Comparison of ENCODE assay signal across 8 cellular contexts in the genomic region with DNA sequence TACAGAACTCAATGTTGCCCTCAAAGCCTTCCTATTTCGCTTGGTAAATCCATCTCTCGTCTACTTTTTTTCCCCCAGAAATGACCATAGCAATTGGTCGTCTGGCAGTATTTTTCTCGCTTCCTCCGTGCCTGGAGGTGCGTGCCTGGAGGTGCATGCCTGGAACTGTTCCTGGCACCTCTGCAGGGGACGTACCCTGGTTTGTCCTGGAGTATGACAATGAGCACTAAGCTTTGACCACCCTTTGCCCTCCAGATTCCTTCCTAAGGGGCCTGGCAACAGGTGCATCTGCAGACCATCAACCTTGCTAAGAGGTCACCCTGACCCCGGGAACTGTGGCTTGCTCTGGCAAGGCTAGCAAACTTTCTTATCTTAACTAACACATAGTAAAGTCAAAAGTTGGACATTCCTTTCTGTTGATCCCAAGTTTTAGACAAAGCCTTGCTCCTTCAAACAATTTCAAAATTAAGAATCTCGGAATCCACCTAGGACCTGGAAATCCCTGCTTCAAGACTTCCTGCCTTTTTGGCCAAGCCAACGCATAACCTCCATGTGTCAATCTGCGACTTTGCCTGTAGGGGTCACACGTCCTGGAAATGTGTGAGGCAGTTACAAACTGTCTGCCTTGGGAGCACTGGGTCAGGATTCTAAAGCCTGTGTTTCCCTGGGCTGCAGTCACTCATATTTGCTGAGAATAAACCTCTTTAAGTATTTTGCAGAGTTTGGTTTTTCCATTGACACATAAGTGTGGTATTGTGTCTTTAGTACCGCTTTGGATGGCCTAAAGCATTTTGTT. TPM values are rescaled to one million over a fixed set of nuclear protein-coding genes. Genes with fewer than 3 reads are reported as not detected.
DNase-seq lines count a peak whose midpoint lies in the region; ATAC-seq, FAIRE-seq and TF ChIP-seq lines count a peak whose summit lies in the region.

No MANE protein-coding gene starts in this region.

- H3K23me2 ChIP-seq in H1 (ENCODE audit: low read depth, low read length), result no peaks in the 10 kb centered on the region

- no peak overlapping the region for H3K56ac ChIP-seq in H1 (replicated peaks; ENCODE audit: insufficient read length, low read depth, low read length)

- no peak overlapping the region for H3K14ac ChIP-seq in H1 (ENCODE audit: insufficient read length)

- TF ChIP-seq CTCF in A549 (IDR thresholded peaks at IDR 0.05), result peak; percentile 34; the same call in 2 of the 3 replicates
- peak; percentile 90 for TF ChIP-seq CTCF in OCI-LY3 (IDR thresholded peaks at IDR 0.05; ENCODE audit: low read depth, low read length)
- TF ChIP-seq CTCF in H1 (IDR thresholded peaks at IDR 0.05; ENCODE audit: control extremely low read depth in 1 of 3, insufficient read depth in 1 of 3, low read depth in 1 of 3, low read length in 3 of 3), result peak; percentile 62 to 90 (median 84)

- no peak overlapping the region for H4K91ac ChIP-seq in H1 (replicated peaks; ENCODE audit: insufficient read length, low read length)

- no peak overlapping the region for H2AK5ac ChIP-seq in H1 (ENCODE audit: low read depth, low read length)

- H3K9me3 Mint-ChIP-seq in naive thymus-derived CD4-positive, alpha-beta T cell, result no peaks in the 10 kb centered on the region

- no peak overlapping the region for H2BK15ac ChIP-seq in H1 (ENCODE audit: low read length)

- TF ChIP-seq POLR2A in A549 (IDR thresholded peaks at IDR 0.05; ENCODE audit: low read length), result no peak
- no peak for TF ChIP-seq POLR2A in H1 (IDR thresholded peaks at IDR 0.05; ENCODE audit: control extremely low read depth in 1 of 2, low read depth in 2 of 2, low read length in 2 of 2)

- no peak overlapping the region for H3K4me3 Mint-ChIP-seq in naive thymus-derived CD4-positive, alpha-beta T cell

- no peak overlapping the region for H3K4me3 ChIP-seq in A549
- H3K4me3 ChIP-seq in OCI-LY3 (ENCODE audit: low read length), result no peak overlapping the region
- no peak overlapping the region for H3K4me3 ChIP-seq in H1 (ENCODE audit: extremely low read depth in 1 of 4, insufficient read depth in 2 of 4, low read depth in 3 of 4, low read length in 4 of 4)
- H3K4me3 ChIP-seq in naive thymus-derived CD4-positive, alpha-beta T cell (ENCODE audit: low read length), result no peak overlapping the region

- H3K36me3 Mint-ChIP-seq in naive thymus-derived CD4-positive, alpha-beta T cell, result no peaks in the 10 kb centered on the region

- H2AFZ ChIP-seq in OCI-LY3 (ENCODE audit: low read depth, low read length), result no peak overlapping the region
- no peak overlapping the region for H2AFZ ChIP-seq in H1 (ENCODE audit: low read length)

- H3K27ac Mint-ChIP-seq in naive thymus-derived CD4-positive, alpha-beta T cell, result no peak overlapping the region

- no peak overlapping the region for H3K4ac ChIP-seq in H1 (replicated peaks; ENCODE audit: insufficient read length, low read depth, low read length)

- H3K18ac ChIP-seq in H1 (ENCODE audit: extremely low read depth, low read length), result no peak overlapping the region

- TF ChIP-seq EP300 in A549 (IDR thresholded peaks at IDR 0.05), result no peak
- TF ChIP-seq EP300 in H1 (IDR thresholded peaks at IDR 0.05; ENCODE audit: borderline replicate concordance in 1 of 2, low read depth in 2 of 2, low read length in 2 of 2), result no peak

- H4K8ac ChIP-seq in H1 (ENCODE audit: extremely low read depth, insufficient read depth, low read length), result no peak overlapping the region

- H2BK5ac ChIP-seq in H1 (ENCODE audit: low read depth, low read length), result no peak overlapping the region

- H3K4me1 ChIP-seq in A549 (no peaks in the 10 kb centered on the region), OCI-LY3 (ENCODE audit: low read length) (peaks cover 14% of the 10 kb centered on the region), H1 (replicated peaks in 1 of 4; ENCODE audit: control insufficient read depth in 3 of 4, insufficient read depth in 4 of 4, low read length in 3 of 4) (no peaks in the 10 kb centered on the region)
- H3K4me1 ChIP-seq in naive thymus-derived CD4-positive, alpha-beta T cell (ENCODE audit: control insufficient read depth in 2 of 2, insufficient read depth in 2 of 2, low read length in 2 of 2), result no peaks in the 10 kb centered on the region

- H2BK12ac ChIP-seq in H1 (ENCODE audit: low read depth, low read length), result no peak overlapping the region

- H3K9me3 ChIP-seq in A549 (no peaks in the 10 kb centered on the region), OCI-LY3 (ENCODE audit: insufficient read depth, low read length) (no peaks in the 10 kb centered on the region), H1 (ENCODE audit: insufficient read depth in 2 of 2, low read depth in 1 of 2, low read length in 1 of 2) (no peaks in the 10 kb centered on the region)
- no peaks in the 10 kb centered on the region for H3K9me3 ChIP-seq in naive thymus-derived CD4-positive, alpha-beta T cell (ENCODE audit: control insufficient read depth in 2 of 3, low read length in 3 of 3)

- no peak overlapping the region for H4K5ac ChIP-seq in H1 (ENCODE audit: insufficient read length, low read depth, low read length)

- FAIRE-seq in A549 (lab: Jason Lieb, UNC) (no peak), H1 (lab: Jason Lieb, UNC) (peak; percentile 95)

- intact Hi-C loops in naive thymus-derived CD4-positive, alpha-beta T cell (cut with micrococcal nuclease), result no loop called here

- H3K27me3 ChIP-seq in OCI-LY3 (ENCODE audit: low read depth, low read length) (peaks cover 56% of the 10 kb centered on the region), H1 (replicated peaks in 1 of 4; ENCODE audit: control insufficient read depth in 3 of 4, extremely low read depth in 1 of 4, insufficient read depth in 3 of 4, low read length in 3 of 4) (no peaks in the 10 kb centered on the region; a peak in 1 of 7 replicates)
- H3K27me3 ChIP-seq in naive thymus-derived CD4-positive, alpha-beta T cell (ENCODE audit: control insufficient read depth in 2 of 2, insufficient read depth in 2 of 2, low read length in 2 of 2), result no peaks in the 10 kb centered on the region

- CTCF ChIA-PET in A549 (lab: Yijun Ruan, JAX), result interaction anchor here (1.0 kb wide), 1 partner anchor 262 kb away, joined by 3 read pairs; no protein-coding TSS in a partner anchor
- CTCF ChIA-PET in H1 (lab: Charles Lee; ENCODE audit: partially characterized antibody), result interaction anchor here (0.9 to 2.6 kb wide), 9 partner anchors 11 to 275 kb away, joined by 3 to 14 read pairs (median 3); no protein-coding TSS in a partner anchor
- CTCF ChIA-PET in naive thymus-derived CD4-positive, alpha-beta T cell (lab: Charles Lee), result no interaction called here

- no peak overlapping the region for H2BK120ac ChIP-seq in H1 (replicated peaks; ENCODE audit: low read depth, low read length)

- H3K27ac ChIP-seq in A549 (no peak overlapping the region), OCI-LY3 (ENCODE audit: low read length) (no peak overlapping the region), H1 (ENCODE audit: low read depth, low read length) (no peak overlapping the region)
- no peak overlapping the region for H3K27ac ChIP-seq in naive thymus-derived CD4-positive, alpha-beta T cell (ENCODE audit: low read depth, low read length)

- H3K79me2 ChIP-seq in OCI-LY3 (ENCODE audit: low read length) (no peaks in the 10 kb centered on the region), H1 (ENCODE audit: control insufficient read depth in 1 of 2, insufficient read depth in 2 of 2, low read length in 2 of 2) (no peaks in the 10 kb centered on the region)

- H3K36me3 ChIP-seq in OCI-LY3 (replicated peaks; ENCODE audit: low read depth, low read length), result no peaks in the 10 kb centered on the region
- H3K36me3 ChIP-seq in H1 (ENCODE audit: control insufficient read depth in 2 of 4, insufficient read depth in 4 of 4, low read length in 3 of 4), result no peaks in the 10 kb centered on the region
- no peaks in the 10 kb centered on the region for H3K36me3 ChIP-seq in naive thymus-derived CD4-positive, alpha-beta T cell (ENCODE audit: control insufficient read depth in 2 of 3, insufficient read depth in 3 of 3, low read length in 3 of 3)

- WGBS in A549 (ENCODE audit: missing lambda C conversion rate), result 36% methylated on average over 12 of the region's 13 CpGs
- WGBS in H1 (ENCODE audit: extremely low coverage in 1 of 2, insufficient coverage in 1 of 2, insufficient read length in 1 of 2, insufficient replicate concordance in 2 of 2, low coverage in 1 of 2, low lambda C conversion rate in 2 of 2, missing lambda C conversion rate in 1 of 2), 2 experiments, result 70% methylated on average over 13 of the region's 13 CpGs; no CpG with 5 or more reads in 1 of the 2 experiments

- no peak overlapping the region for H2BK20ac ChIP-seq in H1 (ENCODE audit: low read length)

- no peaks in the 10 kb centered on the region for H3K79me1 ChIP-seq in H1 (ENCODE audit: low read depth, low read length)

- H3K9ac ChIP-seq in OCI-LY3 (ENCODE audit: low read length), result no peak overlapping the region
- H3K9ac ChIP-seq in H1 (replicated peaks in 1 of 4; ENCODE audit: extremely low read depth in 1 of 4, low read depth in 3 of 4, low read length in 3 of 4), result no peak overlapping the region

- DNase-seq in A549 (ENCODE audit: low read depth in 1 of 2, low spot score in 1 of 2) (peak; percentile 33 to 51), ELF-1 (ENCODE audit: low read depth, low spot score) (peak; percentile 53), H1 (ENCODE audit: low read depth in 1 of 2, low spot score in 2 of 2) (peak in 1 of 2 experiments; percentile 53)
- peak in 2 of 9 donors; percentile 5 to 23 for DNase-seq in naive thymus-derived CD4-positive, alpha-beta T cell
- DNase-seq in central memory CD4-positive, alpha-beta T cell, result no peak

- H4K20me1 ChIP-seq in OCI-LY3 (ENCODE audit: insufficient read depth, low read length) (no peaks in the 10 kb centered on the region), H1 (replicated peaks in 1 of 2; ENCODE audit: control insufficient read depth in 1 of 2, insufficient read depth in 2 of 2, low read length in 2 of 2) (no peaks in the 10 kb centered on the region)

- peaks cover 0 to 2% (median 0%) of the 10 kb centered on the region in 7 donors for H3K4me1 Mint-ChIP-seq in naive thymus-derived CD4-positive, alpha-beta T cell

- peak in 1 of 2 experiments; percentile 26; a peak in 3 of 5 replicates for TF ChIP-seq RAD21 in A549 (conservative IDR thresholded peaks at IDR 0.05 in 1 of 2, IDR thresholded peaks at IDR 0.05 in 1 of 2)
- TF ChIP-seq RAD21 in H1 (IDR thresholded peaks at IDR 0.05 in 1 of 2, conservative IDR thresholded peaks at IDR 0.05 in 1 of 2; ENCODE audit: low read depth in 2 of 2, low read length in 2 of 2), result peak; percentile 54 to 67

- no peak overlapping the region for H3K23ac ChIP-seq in H1 (ENCODE audit: insufficient read length)

- POLR2A ChIA-PET in A549 (lab: Yijun Ruan, JAX) (no interaction called here), H1 (lab: Charles Lee; ENCODE audit: partially characterized antibody) (no interaction called here)
- POLR2A ChIA-PET in naive thymus-derived CD4-positive, alpha-beta T cell (lab: Charles Lee), result no interaction called here

- H3K4me2 ChIP-seq in A549, result no peak overlapping the region
- H3K4me2 ChIP-seq in OCI-LY3 (ENCODE audit: low read length), result no peak overlapping the region
- no peak overlapping the region for H3K4me2 ChIP-seq in H1 (ENCODE audit: insufficient read depth in 1 of 2, low read depth in 2 of 2, low read length in 2 of 2)

- ATAC-seq in A549 (peak; percentile 82 to 90; a peak in 5 of 6 replicates), HG02884 (IDR thresholded peaks at IDR 0.05; ENCODE audit: unreplicated experiment) (peak; percentile 78), GM19023 (IDR thresholded peaks at IDR 0.05; ENCODE audit: unreplicated experiment) (no peak)
- peak; percentile 57 for ATAC-seq in naive thymus-derived CD4-positive, alpha-beta T cell

- H3K27me3 Mint-ChIP-seq in naive thymus-derived CD4-positive, alpha-beta T cell, result peaks cover 8 to 29% (median 12%) of the 10 kb centered on the region in 5 donors

RNA-seq across cellular contexts. Expression of gene TUBGCP3, which starts 28.8 kb away (rescaled TPM):
- polyA plus RNA-seq in A549 (2011; rRNA removed) (21.3 and 25.7 TPM in 2 replicates), A549 (2017; fragmentation: RNase III; extraction: RNeasy Plus Mini Kit Qiagen cat#74134 plus additional on column Dnase treatment) (15.9 to 16.6 TPM (median 16.1 TPM) in 3 replicates), H1 (2011; rRNA removed) (27.0 and 38.0 TPM in 2 replicates)
- polyA plus RNA-seq in A549 (2012; cell fraction: cytosol; rRNA removed), result 20.4 and 25.3 TPM in 2 replicates
- polyA plus RNA-seq in A549 (2012; cell fraction: nucleus; rRNA removed), result 33.9 and 38.8 TPM in 2 replicates
- polyA minus RNA-seq in A549 (2011; rRNA and poly(A)+ RNA removed), result 31.9 and 34.8 TPM in 2 replicates
- 31.7 and 35.8 TPM in 2 replicates for total RNA-seq in H1 (2021; fragmentation: NEBNext Ultra II Directional; extraction: Animal tissue kit (Norgen Biotek cat#: 25700))
- 33.1 TPM for polyA plus RNA-seq in H1 (2011; cell fraction: cytosol; rRNA removed)
- 51.5 TPM for polyA plus RNA-seq in H1 (2011; cell fraction: nucleus; rRNA removed)
- 19.6 to 23.2 TPM (median 21.4 TPM) in 4 replicates for polyA plus RNA-seq in H1 (2012, experiment 1 of 2)
- 3.8 TPM for polyA plus RNA-seq in H1 (2012, experiment 2 of 2)
- polyA plus RNA-seq in H1 (2013, experiment 1 of 2), result 14.6 TPM
- 16.1 TPM for polyA plus RNA-seq in H1 (2013, experiment 2 of 2)
- polyA minus RNA-seq in H1 (2011; rRNA and poly(A)+ RNA removed), result 46.5 and 47.2 TPM in 2 replicates
- polyA minus RNA-seq in H1 (2011; cell fraction: cytosol; rRNA and poly(A)+ RNA removed), result 17.2 TPM
- polyA minus RNA-seq in H1 (2011; cell fraction: nucleus; rRNA and poly(A)+ RNA removed), result 79.7 TPM
- 10 to 100 TPM; 40.5 to 56.7 (median 45.0) TPM for total RNA-seq in naive thymus-derived CD4-positive, alpha-beta T cell
- polyA plus RNA-seq in naive thymus-derived CD4-positive, alpha-beta T cell, result 10 to 100 TPM; 15.4 to 22.2 TPM

Comparison
In these comparisons a context has a peak if more than half of its experiments do, and no peak if none do; other contexts are left out.
1. CTCF ChIP-seq: peak in every context shown above with its lines; median percentile 90 in OCI-LY3; 84 in H1; 34 in A549.
2. Of the 18 proteins assayed by ChIP-seq in both H1 and A549: peak only in H1: MAX; only in A549: none; in both: CTCF; in neither: 15; mixed calls (peak in some experiments, not most) for 1.